Comparison of ENCODE assay signal across 1 cellular context in the genomic region with DNA sequence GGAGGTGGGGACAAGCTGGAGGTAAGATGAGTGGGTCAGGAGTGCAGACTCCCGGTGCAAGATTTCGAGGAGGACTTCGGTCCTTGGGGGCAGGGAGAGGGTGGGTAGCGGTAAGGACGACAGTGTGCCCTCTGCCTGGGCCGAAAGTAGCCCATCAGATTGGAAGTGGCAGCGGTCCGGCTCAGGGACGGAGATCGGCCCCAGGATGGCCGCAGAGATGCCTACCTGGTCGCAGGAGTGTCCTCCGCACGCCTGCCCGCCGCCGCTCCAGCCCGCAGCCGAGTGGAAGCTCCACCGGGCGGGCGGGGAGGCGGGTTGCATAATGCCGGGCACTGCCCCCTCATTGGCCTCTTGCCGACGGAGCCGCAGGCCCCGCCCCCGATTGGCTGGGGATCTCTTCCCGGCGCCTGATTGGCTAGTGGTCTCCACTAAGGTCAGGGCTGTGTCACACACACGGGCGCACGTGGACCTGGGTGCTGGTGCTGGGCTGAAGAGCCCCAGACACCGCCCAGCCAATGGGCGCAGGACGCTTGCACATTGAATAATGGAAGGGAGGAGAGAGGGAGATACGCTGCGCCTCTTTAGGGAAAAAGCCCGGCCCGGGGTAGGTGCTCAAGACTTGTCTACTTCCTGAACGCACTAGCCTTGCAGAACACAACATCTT.
TF ChIP-seq lines count a peak whose summit lies in the region.

A gene with protein sequence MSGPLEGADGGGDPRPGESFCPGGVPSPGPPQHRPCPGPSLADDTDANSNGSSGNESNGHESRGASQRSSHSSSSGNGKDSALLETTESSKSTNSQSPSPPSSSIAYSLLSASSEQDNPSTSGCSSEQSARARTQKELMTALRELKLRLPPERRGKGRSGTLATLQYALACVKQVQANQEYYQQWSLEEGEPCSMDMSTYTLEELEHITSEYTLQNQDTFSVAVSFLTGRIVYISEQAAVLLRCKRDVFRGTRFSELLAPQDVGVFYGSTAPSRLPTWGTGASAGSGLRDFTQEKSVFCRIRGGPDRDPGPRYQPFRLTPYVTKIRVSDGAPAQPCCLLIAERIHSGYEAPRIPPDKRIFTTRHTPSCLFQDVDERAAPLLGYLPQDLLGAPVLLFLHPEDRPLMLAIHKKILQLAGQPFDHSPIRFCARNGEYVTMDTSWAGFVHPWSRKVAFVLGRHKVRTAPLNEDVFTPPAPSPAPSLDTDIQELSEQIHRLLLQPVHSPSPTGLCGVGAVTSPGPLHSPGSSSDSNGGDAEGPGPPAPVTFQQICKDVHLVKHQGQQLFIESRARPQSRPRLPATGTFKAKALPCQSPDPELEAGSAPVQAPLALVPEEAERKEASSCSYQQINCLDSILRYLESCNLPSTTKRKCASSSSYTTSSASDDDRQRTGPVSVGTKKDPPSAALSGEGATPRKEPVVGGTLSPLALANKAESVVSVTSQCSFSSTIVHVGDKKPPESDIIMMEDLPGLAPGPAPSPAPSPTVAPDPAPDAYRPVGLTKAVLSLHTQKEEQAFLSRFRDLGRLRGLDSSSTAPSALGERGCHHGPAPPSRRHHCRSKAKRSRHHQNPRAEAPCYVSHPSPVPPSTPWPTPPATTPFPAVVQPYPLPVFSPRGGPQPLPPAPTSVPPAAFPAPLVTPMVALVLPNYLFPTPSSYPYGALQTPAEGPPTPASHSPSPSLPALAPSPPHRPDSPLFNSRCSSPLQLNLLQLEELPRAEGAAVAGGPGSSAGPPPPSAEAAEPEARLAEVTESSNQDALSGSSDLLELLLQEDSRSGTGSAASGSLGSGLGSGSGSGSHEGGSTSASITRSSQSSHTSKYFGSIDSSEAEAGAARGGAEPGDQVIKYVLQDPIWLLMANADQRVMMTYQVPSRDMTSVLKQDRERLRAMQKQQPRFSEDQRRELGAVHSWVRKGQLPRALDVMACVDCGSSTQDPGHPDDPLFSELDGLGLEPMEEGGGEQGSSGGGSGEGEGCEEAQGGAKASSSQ (N-terminal part only) (minus strand): TSS at position 293 of the 664 bp plus-strand sequence. CDS start 1,698 bp downstream, outside the sequence.

TF ChIP-seq in HepG2, 621 proteins besides CTCF, POLR2A, EP300 and RAD21 (continued from another document):
- TF ChIP-seq, protein P1, sequence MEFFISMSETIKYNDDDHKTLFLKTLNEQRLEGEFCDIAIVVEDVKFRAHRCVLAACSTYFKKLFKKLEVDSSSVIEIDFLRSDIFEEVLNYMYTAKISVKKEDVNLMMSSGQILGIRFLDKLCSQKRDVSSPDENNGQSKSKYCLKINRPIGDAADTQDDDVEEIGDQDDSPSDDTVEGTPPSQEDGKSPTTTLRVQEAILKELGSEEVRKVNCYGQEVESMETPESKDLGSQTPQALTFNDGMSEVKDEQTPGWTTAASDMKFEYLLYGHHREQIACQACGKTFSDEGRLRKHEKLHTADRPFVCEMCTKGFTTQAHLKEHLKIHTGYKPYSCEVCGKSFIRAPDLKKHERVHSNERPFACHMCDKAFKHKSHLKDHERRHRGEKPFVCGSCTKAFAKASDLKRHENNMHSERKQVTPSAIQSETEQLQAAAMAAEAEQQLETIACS (CRISPR knock-in tag; IDR thresholded peaks at IDR 0.05): no peak
- no peak for TF ChIP-seq ESRRA (CRISPR knock-in tag; IDR thresholded peaks at IDR 0.05; ENCODE audit: low read depth)
